19 cellular contexts compared by ENCODE assay signal in genomic region chr11:19832901-19833300, GRCh38.
DNase-seq lines count a peak whose midpoint lies in the region; ATAC-seq and TF ChIP-seq lines count a peak whose summit lies in the region.
"Had no signal": no experiment of that assay in that cellular context is flagged by ENCODE, and none has a peak within 500 bp of the region (broad histone marks: within the 10 kb centered on the region; RNA-seq: fewer than 3 reads in every experiment).

No MANE protein-coding gene starts in this region.

- H3K27ac Mint-ChIP-seq in WTC11 (peak overlapping the region; percentile 38; the same call in 1 of the 2 replicates), glutamatergic neuron (ENCODE audit: unreplicated experiment) (peak overlapping the region; percentile 74), CD14-positive monocyte (no peak overlapping the region)
- H3K27ac Mint-ChIP-seq: B cell; CD4-positive, alpha-beta T cell; CD8-positive, alpha-beta memory T cell; HFFc6 had no signal

- H3K36me3 Mint-ChIP-seq in WTC11: peaks cover 39% of the 10 kb centered on the region
- H3K36me3 Mint-ChIP-seq in glutamatergic neuron (ENCODE audit: unreplicated experiment): peaks cover 8% of the 10 kb centered on the region
- no peaks in the 10 kb centered on the region for H3K36me3 Mint-ChIP-seq in CD14-positive monocyte

- POLR2A ChIA-PET in WTC11 (lab: Charles Lee): interaction anchor here (1.3 kb wide), 1 partner anchor 15 kb away, joined by 4 read pairs; no protein-coding TSS in a partner anchor

- H3K4me3 ChIP-seq in retinal pigment epithelial cell (ENCODE audit: low read length): no peak overlapping the region
- H3K4me3 ChIP-seq: BLaER1, GM12878, GM23338, HAP-1 had no signal

- H3K4me3 Mint-ChIP-seq in WTC11: no peak overlapping the region
- no peak overlapping the region for H3K4me3 Mint-ChIP-seq in glutamatergic neuron (ENCODE audit: unreplicated experiment)
- no peak overlapping the region for H3K4me3 Mint-ChIP-seq in CD14-positive monocyte
- H3K4me3 Mint-ChIP-seq: B cell; CD4-positive, alpha-beta T cell; CD8-positive, alpha-beta memory T cell; GM23338; HFFc6 had no signal

- H3K4me1 Mint-ChIP-seq in WTC11: peaks cover 43% of the 10 kb centered on the region
- H3K4me1 Mint-ChIP-seq in glutamatergic neuron (ENCODE audit: low read depth, unreplicated experiment): peaks cover 33% of the 10 kb centered on the region
- H3K4me1 Mint-ChIP-seq in CD14-positive monocyte: no peaks in the 10 kb centered on the region
- H3K4me1 Mint-ChIP-seq: B cell; CD8-positive, alpha-beta memory T cell had no signal

- H3K27me3 Mint-ChIP-seq in WTC11 (ENCODE audit: low read depth) (no peaks in the 10 kb centered on the region), glutamatergic neuron (ENCODE audit: unreplicated experiment) (peaks cover 6% of the 10 kb centered on the region), CD14-positive monocyte (ENCODE audit: low read depth in 3 of 3) (peaks cover 0 to 2% (median 0%) of the 10 kb centered on the region in 3 donors)
- H3K27me3 Mint-ChIP-seq: B cell; CD4-positive, alpha-beta T cell had no signal

- H3K9me3 Mint-ChIP-seq in WTC11: peaks cover 15% of the 10 kb centered on the region
- H3K9me3 Mint-ChIP-seq in glutamatergic neuron (ENCODE audit: unreplicated experiment): peaks cover 7% of the 10 kb centered on the region
- H3K9me3 Mint-ChIP-seq in CD14-positive monocyte: peaks cover 3 to 8% (median 4%) of the 10 kb centered on the region in 7 donors
- H3K9me3 Mint-ChIP-seq: CD4-positive, alpha-beta T cell; HFFc6 had no signal

- intact Hi-C loops in CD14-positive monocyte (cut with micrococcal nuclease): no loop called here

- peak; percentile 65 for DNase-seq in NCI-H82 (lab: John Stamatoyannopoulos, UW)
- no peak for DNase-seq in WTC11 (ENCODE audit: low spot score)
- DNase-seq in glutamatergic neuron: no peak
- DNase-seq in retinal pigment epithelial cell (ENCODE audit: low read depth): peak; percentile 80
- DNase-seq in CD14-positive monocyte (ENCODE audit: low spot score): no peak
- DNase-seq in SKM-1 (lab: John Stamatoyannopoulos, UW; ENCODE audit: unreplicated experiment): no peak
- no peak for DNase-seq in KG1 (lab: John Stamatoyannopoulos, UW)
- DNase-seq: CD4-positive, alpha-beta T cell; CD8-positive, alpha-beta memory T cell; DMS79; EL; GDM1; HFFc6 had no signal

- ATAC-seq in WTC11: no peak
- ATAC-seq in GM19455 (IDR thresholded peaks at IDR 0.05; ENCODE audit: unreplicated experiment): no peak
- ATAC-seq: GM12878, GM23338 had no signal

- CTCF ChIA-PET in WTC11 (lab: Charles Lee): interaction anchor here (0.9 kb wide), 1 partner anchor 70 kb away, joined by 3 read pairs; no protein-coding TSS in a partner anchor

- no peak for TF ChIP-seq CTCF in WTC11 (IDR thresholded peaks at IDR 0.05)
- TF ChIP-seq CTCF in glutamatergic neuron (IDR thresholded peaks at IDR 0.05; ENCODE audit: partially characterized antibody, unreplicated experiment): no peak
- TF ChIP-seq CTCF in retinal pigment epithelial cell (conservative IDR thresholded peaks at IDR 0.05; ENCODE audit: low read depth, low read length): no peak
- TF ChIP-seq CTCF in CD14-positive monocyte (IDR thresholded peaks at IDR 0.05): no peak

TF ChIP-seq in WTC11, 78 proteins besides CTCF, POLR2A, EP300 and RAD21:
- TF ChIP-seq OVOL2 (CRISPR knock-in tag; IDR thresholded peaks at IDR 0.05; ENCODE audit: borderline replicate concordance) (no peak), RORB (CRISPR knock-in tag; IDR thresholded peaks at IDR 0.05) (no peak), NFATC4 (CRISPR knock-in tag; IDR thresholded peaks at IDR 0.05) (no peak), ZNF232 (CRISPR knock-in tag; IDR thresholded peaks at IDR 0.05) (no peak), ARID4B (CRISPR knock-in tag; IDR thresholded peaks at IDR 0.05; ENCODE audit: borderline replicate concordance) (no peak), ESRRA (CRISPR knock-in tag; IDR thresholded peaks at IDR 0.05; ENCODE audit: borderline replicate concordance) (no peak), ZNF396 (CRISPR knock-in tag; IDR thresholded peaks at IDR 0.05; ENCODE audit: borderline replicate concordance) (no peak), TEAD1 (CRISPR knock-in tag; IDR thresholded peaks at IDR 0.05) (no peak), TP53 (CRISPR knock-in tag; IDR thresholded peaks at IDR 0.05) (no peak), TCF7 (CRISPR knock-in tag; IDR thresholded peaks at IDR 0.05; ENCODE audit: low read depth) (no peak), FOXJ3 (CRISPR knock-in tag; IDR thresholded peaks at IDR 0.05; ENCODE audit: borderline replicate concordance) (no peak), MAX (CRISPR knock-in tag; IDR thresholded peaks at IDR 0.05) (no peak), MYBL2 (CRISPR knock-in tag; IDR thresholded peaks at IDR 0.05) (no peak), ZNF671 (CRISPR knock-in tag; IDR thresholded peaks at IDR 0.05) (no peak), JAZF1 (CRISPR knock-in tag; IDR thresholded peaks at IDR 0.05) (no peak)
- TF ChIP-seq, protein P1, sequence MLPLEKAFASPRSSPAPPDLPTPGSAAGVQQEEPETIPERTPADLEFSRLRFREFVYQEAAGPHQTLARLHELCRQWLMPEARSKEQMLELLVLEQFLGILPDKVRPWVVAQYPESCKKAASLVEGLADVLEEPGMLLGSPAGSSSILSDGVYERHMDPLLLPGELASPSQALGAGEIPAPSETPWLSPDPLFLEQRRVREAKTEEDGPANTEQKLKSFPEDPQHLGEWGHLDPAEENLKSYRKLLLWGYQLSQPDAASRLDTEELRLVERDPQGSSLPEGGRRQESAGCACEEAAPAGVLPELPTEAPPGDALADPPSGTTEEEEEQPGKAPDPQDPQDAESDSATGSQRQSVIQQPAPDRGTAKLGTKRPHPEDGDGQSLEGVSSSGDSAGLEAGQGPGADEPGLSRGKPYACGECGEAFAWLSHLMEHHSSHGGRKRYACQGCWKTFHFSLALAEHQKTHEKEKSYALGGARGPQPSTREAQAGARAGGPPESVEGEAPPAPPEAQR (CRISPR knock-in tag; IDR thresholded peaks at IDR 0.05): no peak
- TF ChIP-seq, protein P2, sequence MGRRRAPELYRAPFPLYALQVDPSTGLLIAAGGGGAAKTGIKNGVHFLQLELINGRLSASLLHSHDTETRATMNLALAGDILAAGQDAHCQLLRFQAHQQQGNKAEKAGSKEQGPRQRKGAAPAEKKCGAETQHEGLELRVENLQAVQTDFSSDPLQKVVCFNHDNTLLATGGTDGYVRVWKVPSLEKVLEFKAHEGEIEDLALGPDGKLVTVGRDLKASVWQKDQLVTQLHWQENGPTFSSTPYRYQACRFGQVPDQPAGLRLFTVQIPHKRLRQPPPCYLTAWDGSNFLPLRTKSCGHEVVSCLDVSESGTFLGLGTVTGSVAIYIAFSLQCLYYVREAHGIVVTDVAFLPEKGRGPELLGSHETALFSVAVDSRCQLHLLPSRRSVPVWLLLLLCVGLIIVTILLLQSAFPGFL (CRISPR knock-in tag; IDR thresholded peaks at IDR 0.05; ENCODE audit: borderline replicate concordance): no peak

Comparison
In these comparisons a context has a peak if more than half of its experiments do, and no peak if none do; other contexts are left out.
1. DNase-seq: peak in NCI-H82 (single experiment) and retinal pigment epithelial cell (single experiment); none in WTC11 (single experiment), glutamatergic neuron (single experiment), CD14-positive monocyte (single experiment), SKM-1 (single experiment) and KG1 (single experiment).
2. H3K27ac Mint-ChIP-seq: peak in WTC11 (single experiment) and glutamatergic neuron (single experiment); none in CD14-positive monocyte (0 of 7).